ENCODE assay signal across 16 cellular contexts in the genomic region with DNA sequence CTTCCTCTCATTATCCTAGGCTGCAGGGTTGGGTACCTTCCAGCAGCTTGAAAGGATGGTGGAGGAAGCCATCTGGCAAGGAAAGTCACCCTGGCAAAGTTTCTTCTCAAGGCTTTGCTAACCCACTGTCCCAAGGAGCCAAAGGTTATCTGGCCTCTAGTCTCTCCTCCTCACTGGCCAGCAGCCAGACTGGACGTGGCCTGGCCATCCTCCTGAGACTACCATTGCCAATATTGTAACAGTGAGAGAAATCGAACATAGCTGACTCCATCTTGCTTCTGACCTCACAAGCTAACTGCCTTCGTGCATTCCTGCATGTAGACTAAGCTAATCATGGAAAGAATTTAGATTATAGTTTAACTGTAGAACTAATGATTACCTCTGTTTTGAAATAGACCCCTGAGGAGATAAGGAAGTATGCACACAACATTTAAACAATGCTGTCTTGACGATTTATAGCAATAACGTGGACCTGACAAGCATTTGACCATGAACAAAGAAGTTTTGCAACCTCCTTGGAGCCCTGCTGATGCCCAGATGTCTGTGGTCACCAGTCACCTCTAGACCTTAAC. TPM values are rescaled to one million over a fixed set of nuclear protein-coding genes. Genes with fewer than 3 reads are reported as not detected.
DNase-seq lines count a peak whose midpoint lies in the region; ATAC-seq and TF ChIP-seq lines count a peak whose summit lies in the region.
"Had no signal": no experiment of that assay in that cellular context is flagged by ENCODE, and none has a peak within 500 bp of the region (broad histone marks: within the 10 kb centered on the region; RNA-seq: fewer than 3 reads in every experiment).

No MANE protein-coding gene starts in this region.

- in situ Hi-C loops in transverse colon (cut with MboI; ENCODE audit: low pct_ligation_motif_present in 1 of 4, low pct_unique_long_range_greater_than_20kb in 1 of 4, low sequenced_read_pairs in 3 of 4), result no loop called here

- peaks cover 23% of the 10 kb centered on the region for H3K4me1 Mint-ChIP-seq in Caco-2 (ENCODE audit: low read depth, unreplicated experiment)
- peaks cover 14 to 27% (median 18%) of the 10 kb centered on the region in 3 donors for H3K4me1 Mint-ChIP-seq in IgD-negative memory B cell
- H3K4me1 Mint-ChIP-seq: activated CD4-positive, alpha-beta T cell treated with anti-CD3 and anti-CD28 coated beads for 36 hours; CD4-positive, alpha-beta memory T cell had no signal

- no peak for TF ChIP-seq EP300 in transverse colon (IDR thresholded peaks at IDR 0.05; ENCODE audit: low read depth)

- WGBS in transverse colon (ENCODE audit: low coverage in 1 of 2), 2 donors, result 72% methylated on average over 4 to 5 of the region's 5 CpGs

- POLR2A ChIA-PET in Caco-2 (lab: Charles Lee), result interaction anchor here (0.6 to 1.4 kb wide), 3 partner anchors 9 to 98 kb away, joined by 3 read pairs; no protein-coding TSS in a partner anchor

- no peaks in the 10 kb centered on the region for H3K27me3 Mint-ChIP-seq in Caco-2 (ENCODE audit: insufficient read depth, unreplicated experiment)
- no peaks in the 10 kb centered on the region for H3K27me3 Mint-ChIP-seq in IgD-negative memory B cell
- H3K27me3 Mint-ChIP-seq: activated CD4-positive, alpha-beta T cell treated with anti-CD3 and anti-CD28 coated beads for 36 hours; CD4-positive, alpha-beta memory T cell had no signal

- H3K4me3 ChIP-seq in Caco-2 (ENCODE audit: low read depth, low read length) (no peak overlapping the region), osteoblast (ENCODE audit: insufficient read depth, low read length) (no peak overlapping the region), transverse colon (no peak overlapping the region), upper lobe of right lung (no peak overlapping the region)
- H3K4me3 ChIP-seq: GM23248, Peyer's patch, prostate gland had no signal

- H3K36me3 ChIP-seq in Caco-2 (ENCODE audit: control insufficient read depth, insufficient read depth, low read length), result no peaks in the 10 kb centered on the region
- no peaks in the 10 kb centered on the region for H3K36me3 ChIP-seq in osteoblast (ENCODE audit: insufficient read depth, low read length)
- no peaks in the 10 kb centered on the region for H3K36me3 ChIP-seq in transverse colon
- H3K36me3 ChIP-seq in upper lobe of right lung, result no peaks in the 10 kb centered on the region
- H3K36me3 ChIP-seq: Peyer's patch, prostate gland had no signal

- intact Hi-C loops in Caco-2 (cut with micrococcal nuclease; ENCODE audit: unreplicated experiment) (loop anchor here (1.0 to 2.0 kb wide), 2 partner anchors 47 to 409 kb away; no protein-coding TSS in a partner anchor), transverse colon (cut with DNase I; ENCODE audit: low total_unique reads) (no loop called here), upper lobe of right lung (cut with DNase I) (no loop called here)

- H3K9me3 Mint-ChIP-seq in Caco-2 (ENCODE audit: unreplicated experiment) (no peaks in the 10 kb centered on the region), IgD-negative memory B cell (no peaks in the 10 kb centered on the region)
- H3K9me3 Mint-ChIP-seq: activated naive CD4-positive, alpha-beta T cell treated with anti-CD3 and anti-CD28 coated beads, Interleukin-2, amount 50 U/mL, for 72 hours had no signal

- CTCF ChIA-PET in Caco-2 (lab: Charles Lee), result interaction anchor here (1.3 to 3.3 kb wide), 2 partner anchors 10 to 83 kb away, joined by 4 to 31 read pairs; no protein-coding TSS in a partner anchor

- TF ChIP-seq CTCF in Caco-2 (IDR thresholded peaks at IDR 0.05; ENCODE audit: insufficient read depth in 1 of 2, low read depth in 1 of 2, low read length in 1 of 2, severe bottlenecking in 1 of 2, unreplicated experiment in 1 of 2) (no peak), osteoblast (IDR thresholded peaks at IDR 0.05; ENCODE audit: extremely low read depth, low read depth, low read length) (no peak), transverse colon (IDR thresholded peaks at IDR 0.05) (no peak), upper lobe of right lung (IDR thresholded peaks at IDR 0.05) (no peak)

- ATAC-seq in upper lobe of right lung, result no peak
- ATAC-seq: activated CD4-positive, alpha-beta T cell treated with anti-CD3 and anti-CD28 coated beads for 36 hours; activated naive CD4-positive, alpha-beta T cell treated with anti-CD3 and anti-CD28 coated beads, Interleukin-2, amount 50 U/mL, for 72 hours had no signal

- BruUV-seq in Caco-2 (replicated peaks; lab: Mats Ljungman, UMichigan), result no TSS peak

- no peaks in the 10 kb centered on the region for H3K27me3 ChIP-seq in Caco-2 (replicated peaks; ENCODE audit: control insufficient read depth, insufficient read depth, low read length)
- H3K27me3 ChIP-seq in osteoblast (ENCODE audit: insufficient read depth, low read length), result no peaks in the 10 kb centered on the region
- H3K27me3 ChIP-seq in transverse colon, result no peaks in the 10 kb centered on the region
- no peaks in the 10 kb centered on the region for H3K27me3 ChIP-seq in upper lobe of right lung
- H3K27me3 ChIP-seq: Peyer's patch had no signal

- H3K4me3 Mint-ChIP-seq in Caco-2 (ENCODE audit: unreplicated experiment) (no peak overlapping the region), IgD-negative memory B cell (peak overlapping the region in 2 of 4 donors; percentile 9 to 16)
- H3K4me3 Mint-ChIP-seq: activated CD4-positive, alpha-beta T cell treated with anti-CD3 and anti-CD28 coated beads for 36 hours; CD4-positive, alpha-beta memory T cell had no signal

- H3K79me2 ChIP-seq in osteoblast (ENCODE audit: insufficient read depth, low read length), result no peaks in the 10 kb centered on the region

- DNase-seq in Caco-2, result peak; percentile 61 to 77
- peak; percentile 25 for DNase-seq in cerebellar cortex (ENCODE audit: low spot score)
- no peak for DNase-seq in osteoblast (ENCODE audit: insufficient read length, low spot score, missing footprints)
- no peak for DNase-seq in stimulated activated CD4-positive, alpha-beta T cell treated with anti-CD3 and anti-CD28 coated beads, Interleukin-12 subunit alpha, Interleukin-12 subunit beta, amount 100 ng/mL, for 4 hours
- no peak for DNase-seq in transverse colon
- DNase-seq in NCI-H1092 treated with DMSO at 0.1 percent for 48 hours (lab: John Stamatoyannopoulos, UW), result no peak
- no peak for DNase-seq in upper lobe of right lung
- DNase-seq: activated CD4-positive, alpha-beta T cell treated with anti-CD3 and anti-CD28 coated beads for 36 hours; CD4-positive, alpha-beta memory T cell; NCI-H1436; NCI-H524 treated with DMSO at 0.1 percent for 48 hours; Peyer's patch had no signal

- no peaks in the 10 kb centered on the region for H4K20me1 ChIP-seq in osteoblast (ENCODE audit: insufficient read depth, low read length)

- peaks cover 23% of the 10 kb centered on the region for H3K4me1 ChIP-seq in Caco-2
- H3K4me1 ChIP-seq in osteoblast (ENCODE audit: insufficient read depth, low read length), result no peaks in the 10 kb centered on the region
- peaks cover 0 to 4% (median 0%) of the 10 kb centered on the region in 4 donors for H3K4me1 ChIP-seq in transverse colon
- no peaks in the 10 kb centered on the region for H3K4me1 ChIP-seq in upper lobe of right lung
- H3K4me1 ChIP-seq: Peyer's patch, prostate gland had no signal

- no peak for TF ChIP-seq POLR2A in transverse colon (IDR thresholded peaks at IDR 0.05)

- peak overlapping the region; percentile 12 for H2AFZ ChIP-seq in osteoblast (ENCODE audit: low read length)
- H2AFZ ChIP-seq: GM23248 had no signal

- H3K9me3 ChIP-seq in Caco-2 (no peaks in the 10 kb centered on the region), osteoblast (ENCODE audit: low read depth, low read length) (no peaks in the 10 kb centered on the region), transverse colon (no peaks in the 10 kb centered on the region), upper lobe of right lung (no peaks in the 10 kb centered on the region)
- H3K9me3 ChIP-seq: Peyer's patch, prostate gland had no signal

- peak overlapping the region; percentile 81 for H3K27ac Mint-ChIP-seq in Caco-2 (ENCODE audit: unreplicated experiment)
- H3K27ac Mint-ChIP-seq in IgD-negative memory B cell, result peak overlapping the region in 2 of 3 donors; percentile 19 to 44
- H3K27ac Mint-ChIP-seq: activated CD4-positive, alpha-beta T cell treated with anti-CD3 and anti-CD28 coated beads for 36 hours had no signal

- H3K4me2 ChIP-seq in osteoblast (ENCODE audit: insufficient read depth, low read length), result no peak overlapping the region

- no peak overlapping the region for H3K27ac ChIP-seq in osteoblast (ENCODE audit: low read depth, low read length)
- H3K27ac ChIP-seq in transverse colon, result no peak overlapping the region
- H3K27ac ChIP-seq in upper lobe of right lung, result no peak overlapping the region
- H3K27ac ChIP-seq: GM23248, Peyer's patch, prostate gland had no signal

- H3K36me3 Mint-ChIP-seq in Caco-2 (ENCODE audit: insufficient read depth, unreplicated experiment) (no peaks in the 10 kb centered on the region), IgD-negative memory B cell (peaks cover 1% of the 10 kb centered on the region)
- H3K36me3 Mint-ChIP-seq: activated naive CD4-positive, alpha-beta T cell treated with anti-CD3 and anti-CD28 coated beads, Interleukin-2, amount 50 U/mL, for 72 hours; CD4-positive, alpha-beta memory T cell had no signal

RNA-seq across cellular contexts. Expression of a gene that starts 7.8 kb away (rescaled TPM):
- total RNA-seq in Caco-2 (2022), result 90.8 and 92.0 TPM in 2 replicates
- polyA plus RNA-seq in IgD-negative memory B cell, result 121 TPM
- total RNA-seq in osteoblast, result 38.4 and 43.9 TPM in 2 replicates
- 100 to 1,000 TPM in 2 of 4 donors, 10 to 100 TPM in 2; 33.3 to 125 (median 99.4) TPM for total RNA-seq in transverse colon
- 181 TPM for total RNA-seq in upper lobe of right lung

Comparison
In these comparisons a context has a peak if more than half of its experiments do, and no peak if none do; other contexts are left out.
1. DNase-seq: peak in Caco-2 (2 of 2) and cerebellar cortex (single experiment); none in osteoblast (single experiment), stimulated activated CD4-positive, alpha-beta T cell treated with anti-CD3 and anti-CD28 coated beads, Interleukin-12 subunit alpha, Interleukin-12 subunit beta, amount 100 ng/mL, for 4 hours (single experiment), transverse colon (single experiment), NCI-H1092 treated with DMSO at 0.1 percent for 48 hours (single experiment) and upper lobe of right lung (single experiment).